ENCODE assay signal across 24 cellular contexts in the genomic region with DNA sequence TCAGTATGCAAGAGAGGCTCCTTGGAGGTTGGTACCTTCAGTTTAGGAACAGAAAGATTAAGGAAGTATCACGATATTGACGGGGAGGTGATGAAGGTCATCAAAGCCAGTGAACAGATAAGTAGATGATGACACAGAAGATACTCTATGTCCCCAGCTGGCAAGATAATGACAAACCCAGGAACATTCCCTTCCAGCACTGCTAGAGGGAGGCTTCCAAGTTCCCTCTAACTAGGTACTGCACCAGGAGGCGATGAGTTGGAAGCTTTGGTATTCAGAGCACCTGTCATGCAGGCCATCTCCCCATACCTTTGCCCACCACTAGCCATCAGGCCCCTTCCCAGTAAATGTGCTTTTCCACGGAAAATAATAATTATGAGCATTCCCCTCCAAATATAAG. TPM values are rescaled to one million over a fixed set of nuclear protein-coding genes. Genes with fewer than 3 reads are reported as not detected.
DNase-seq lines count a peak whose midpoint lies in the region; ATAC-seq and TF ChIP-seq lines count a peak whose summit lies in the region.
"Had no signal": no experiment of that assay in that cellular context is flagged by ENCODE, and none has a peak within 500 bp of the region (broad histone marks: within the 10 kb centered on the region; RNA-seq: fewer than 3 reads in every experiment).

No MANE protein-coding gene starts in this region.

- no peaks in the 10 kb centered on the region for H3K9me3 Mint-ChIP-seq in activated CD4-positive, alpha-beta T cell treated with anti-CD3 and anti-CD28 coated beads, Interleukin-2, amount 10 ng/mL, durations not matched to agents 7 days and 5 days
- no peaks in the 10 kb centered on the region for H3K9me3 Mint-ChIP-seq in CD8-positive, alpha-beta T cell
- no peaks in the 10 kb centered on the region for H3K9me3 Mint-ChIP-seq in activated T-helper 17 cell treated with anti-CD3 and anti-CD28 coated beads, Interleukin-2, amount 50 U/mL, for 72 hours
- H3K9me3 Mint-ChIP-seq: brain had no signal

- no TSS peak for BruUV-seq in PC-9 (replicated peaks; lab: Mats Ljungman, UMichigan)

- no peak for ATAC-seq in CD8-positive, alpha-beta T cell
- no peak for ATAC-seq in activated T-helper 17 cell treated with anti-CD3 and anti-CD28 coated beads, Interleukin-2, amount 50 U/mL, for 72 hours (replicated peaks)
- ATAC-seq in psoas muscle = peak in 3 of 4 donors; percentile 51 to 65 (median 64)
- no peak for ATAC-seq in left lung
- ATAC-seq: A549, gastroesophageal sphincter, lower lobe of right lung had no signal

- H2AFZ ChIP-seq in PC-9 = no peak overlapping the region

- H3K36me3 Mint-ChIP-seq in activated CD4-positive, alpha-beta T cell treated with anti-CD3 and anti-CD28 coated beads, Interleukin-2, amount 10 ng/mL, durations not matched to agents 7 days and 5 days (ENCODE audit: low read depth) = peaks cover 24% of the 10 kb centered on the region
- H3K36me3 Mint-ChIP-seq in CD8-positive, alpha-beta T cell = peaks cover 59% of the 10 kb centered on the region
- peaks cover 42% of the 10 kb centered on the region for H3K36me3 Mint-ChIP-seq in activated T-helper 17 cell treated with anti-CD3 and anti-CD28 coated beads, Interleukin-2, amount 50 U/mL, for 72 hours (ENCODE audit: low read depth)

- no peaks in the 10 kb centered on the region for H3K9me2 ChIP-seq in PC-9 (ENCODE audit: insufficient read depth)

- H3K4me3 ChIP-seq in CD8-positive, alpha-beta T cell (ENCODE audit: low read depth, low read length) = no peak overlapping the region
- no peak overlapping the region for H3K4me3 ChIP-seq in psoas muscle
- H3K4me3 ChIP-seq in PC-9 = no peak overlapping the region
- H3K4me3 ChIP-seq in left lung = no peak overlapping the region
- H3K4me3 ChIP-seq: A549, esophagus squamous epithelium, gastroesophageal sphincter, lower lobe of right lung, spleen had no signal

- intact Hi-C loops in CD8-positive, alpha-beta T cell (cut with DNase I, micrococcal nuclease) = no loop called here
- intact Hi-C loops in psoas muscle (cut with DNase I) (no loop called here), PC-9 (cut with micrococcal nuclease; ENCODE audit: unreplicated experiment) (no loop called here), left lung (cut with DNase I) (no loop called here)

- no peak for TF ChIP-seq CTCF in CD8-positive, alpha-beta T cell (IDR thresholded peaks at IDR 0.05)
- no peak for TF ChIP-seq CTCF in psoas muscle (IDR thresholded peaks at IDR 0.05)
- no peak for TF ChIP-seq CTCF in PC-9 (conservative IDR thresholded peaks at IDR 0.05)
- no peak for TF ChIP-seq CTCF in left lung (IDR thresholded peaks at IDR 0.05)

- POLR2A ChIA-PET in activated CD4-positive, alpha-beta T cell treated with anti-CD3 and anti-CD28 coated beads, Interleukin-2, amount 10 ng/mL, durations not matched to agents 7 days and 5 days (lab: Charles Lee) = interaction anchor here (0.7 kb wide), 1 partner anchor 25 kb away, joined by 3 read pairs; no protein-coding TSS in a partner anchor
- POLR2A ChIA-PET in CD8-positive, alpha-beta T cell (lab: Charles Lee) = interaction anchor here (0.5 kb wide), 1 partner anchor 114 kb away, joined by 4 read pairs; no protein-coding TSS in a partner anchor
- POLR2A ChIA-PET in PC-9 (lab: Charles Lee; ENCODE audit: unreplicated experiment) = no interaction called here

- no peak overlapping the region for H3K27ac ChIP-seq in CD8-positive, alpha-beta T cell (ENCODE audit: low read depth, low read length)
- H3K27ac ChIP-seq in psoas muscle (peak overlapping the region; percentile 54), PC-9 (no peak overlapping the region), left lung (no peak overlapping the region)
- H3K27ac ChIP-seq: A549, gastroesophageal sphincter, spleen had no signal

- H3K4me1 Mint-ChIP-seq in activated CD4-positive, alpha-beta T cell treated with anti-CD3 and anti-CD28 coated beads, Interleukin-2, amount 10 ng/mL, durations not matched to agents 7 days and 5 days = peaks cover 58% of the 10 kb centered on the region
- H3K4me1 Mint-ChIP-seq in CD8-positive, alpha-beta T cell (ENCODE audit: low read depth) = peaks cover 52% of the 10 kb centered on the region
- peaks cover 34% of the 10 kb centered on the region for H3K4me1 Mint-ChIP-seq in activated T-helper 17 cell treated with anti-CD3 and anti-CD28 coated beads, Interleukin-2, amount 50 U/mL, for 72 hours

- peaks cover 2% of the 10 kb centered on the region for H4K20me1 ChIP-seq in PC-9 (ENCODE audit: insufficient read depth)

- H3K27me3 Mint-ChIP-seq in activated CD4-positive, alpha-beta T cell treated with anti-CD3 and anti-CD28 coated beads, Interleukin-2, amount 10 ng/mL, durations not matched to agents 7 days and 5 days = no peaks in the 10 kb centered on the region
- no peaks in the 10 kb centered on the region for H3K27me3 Mint-ChIP-seq in CD8-positive, alpha-beta T cell (ENCODE audit: low read depth)
- H3K27me3 Mint-ChIP-seq in activated T-helper 17 cell treated with anti-CD3 and anti-CD28 coated beads, Interleukin-2, amount 50 U/mL, for 72 hours = no peaks in the 10 kb centered on the region

- no peaks in the 10 kb centered on the region for H3K9me3 ChIP-seq in CD8-positive, alpha-beta T cell (ENCODE audit: low read length)
- H3K9me3 ChIP-seq in psoas muscle (no peaks in the 10 kb centered on the region), PC-9 (ENCODE audit: insufficient read depth, low read depth) (no peaks in the 10 kb centered on the region), left lung (no peaks in the 10 kb centered on the region)
- H3K9me3 ChIP-seq: A549, esophagus squamous epithelium, gastroesophageal sphincter, lower lobe of right lung, spleen had no signal

- H3K4me1 ChIP-seq in CD8-positive, alpha-beta T cell (ENCODE audit: insufficient read depth, low read length) = peaks cover 20% of the 10 kb centered on the region
- peaks cover 42% of the 10 kb centered on the region for H3K4me1 ChIP-seq in psoas muscle
- H3K4me1 ChIP-seq in PC-9 (replicated peaks; ENCODE audit: insufficient read depth) = no peaks in the 10 kb centered on the region
- peaks cover 16 to 44% of the 10 kb centered on the region in 2 donors for H3K4me1 ChIP-seq in left lung
- H3K4me1 ChIP-seq: A549 had no signal

- H3K27me3 ChIP-seq in CD8-positive, alpha-beta T cell (ENCODE audit: insufficient read depth, low read length) = no peaks in the 10 kb centered on the region
- H3K27me3 ChIP-seq in psoas muscle (ENCODE audit: insufficient read depth in 3 of 3, low read length in 2 of 3) = no peaks in the 10 kb centered on the region
- no peaks in the 10 kb centered on the region for H3K27me3 ChIP-seq in PC-9 (ENCODE audit: insufficient read depth, low read depth)
- H3K27me3 ChIP-seq in left lung = no peaks in the 10 kb centered on the region
- H3K27me3 ChIP-seq: esophagus squamous epithelium, gastroesophageal sphincter, spleen had no signal

- H3K4me3 Mint-ChIP-seq in activated CD4-positive, alpha-beta T cell treated with anti-CD3 and anti-CD28 coated beads, Interleukin-2, amount 10 ng/mL, durations not matched to agents 7 days and 5 days = no peak overlapping the region
- H3K4me3 Mint-ChIP-seq in CD8-positive, alpha-beta T cell = no peak overlapping the region
- peak overlapping the region; percentile 76 for H3K4me3 Mint-ChIP-seq in activated T-helper 17 cell treated with anti-CD3 and anti-CD28 coated beads, Interleukin-2, amount 50 U/mL, for 72 hours
- H3K4me3 Mint-ChIP-seq: brain had no signal

- WGBS in psoas muscle, 3 donors = 46 to 65% (median 49%) methylated on average over 4 of the region's 4 CpGs

- CTCF ChIA-PET in activated CD4-positive, alpha-beta T cell treated with anti-CD3 and anti-CD28 coated beads, Interleukin-2, amount 10 ng/mL, durations not matched to agents 7 days and 5 days (lab: Charles Lee) = interaction anchor here (1.0 to 2.6 kb wide), 4 partner anchors 11 to 303 kb away, joined by 3 to 12 read pairs (median 6); no protein-coding TSS in a partner anchor
- CTCF ChIA-PET in CD8-positive, alpha-beta T cell (lab: Charles Lee) = interaction anchor here (0.9 to 1.1 kb wide), 3 partner anchors 10 to 125 kb away, joined by 3 to 4 read pairs (median 3); no protein-coding TSS in a partner anchor
- CTCF ChIA-PET in PC-9 (lab: Charles Lee) = interaction anchor here (0.7 kb wide), 1 partner anchor 199 kb away, joined by 8 read pairs; no protein-coding TSS in a partner anchor

- no peak overlapping the region for H3K4me2 ChIP-seq in PC-9
- H3K4me2 ChIP-seq: A549 had no signal

- peaks cover 14% of the 10 kb centered on the region for H3K36me3 ChIP-seq in CD8-positive, alpha-beta T cell (ENCODE audit: insufficient read depth, low read length)
- peaks cover 11 to 44% of the 10 kb centered on the region in 2 donors for H3K36me3 ChIP-seq in psoas muscle (ENCODE audit: insufficient read depth in 1 of 2, low read depth in 1 of 2)
- H3K36me3 ChIP-seq in PC-9 (ENCODE audit: low read depth) = 0 out of 2 replicates have a peak, but pooled peaks cover 4% of the 10 kb centered on the region
- H3K36me3 ChIP-seq in left lung = peaks cover 0 to 35% of the 10 kb centered on the region in 2 donors

- H3K79me2 ChIP-seq in PC-9 (ENCODE audit: low read depth) = no peaks in the 10 kb centered on the region

- in situ Hi-C loops in G401 (cut with HindIII; ENCODE audit: low sequenced_read_pairs) = no loop called here

- DNase-seq in activated CD4-positive, alpha-beta T cell treated with anti-CD3 and anti-CD28 coated beads, Interleukin-2, amount 10 ng/mL, durations not matched to agents 7 days and 5 days = no peak
- no peak for DNase-seq in activated CD4-positive, alpha-beta T cell treated with anti-CD3 and anti-CD28 coated beads, Interleukin-2, amount 50 U/mL, for 48 hours
- DNase-seq in CD8-positive, alpha-beta T cell = no peak
- DNase-seq in psoas muscle = no peak
- DNase-seq in G401 (ENCODE audit: low spot score) = no peak
- DNase-seq in PC-9 = no peak
- DNase-seq in left lung = no peak
- DNase-seq: activated CD4-positive, alpha-beta T cell treated with anti-CD3 and anti-CD28 coated beads for 48 hours; DMS 273 treated with DMSO at 0.1 percent for 48 hours; effector memory CD4-positive, alpha-beta T cell; esophagus squamous epithelium; hypothalamus; islet precursor cell; lower lobe of right lung; NCI-H1417; NCI-H446; SHP77; spleen; stimulated activated CD4-positive, alpha-beta T cell treated with anti-CD3 and anti-CD28 coated beads, Interleukin-4, amount 100 ng/mL, for 24 hours; trophoblast cell had no signal

- H3F3A ChIP-seq in PC-9 (ENCODE audit: insufficient read depth, low read depth) = no peaks in the 10 kb centered on the region

- H3K27ac Mint-ChIP-seq in activated CD4-positive, alpha-beta T cell treated with anti-CD3 and anti-CD28 coated beads, Interleukin-2, amount 10 ng/mL, durations not matched to agents 7 days and 5 days = peak overlapping the region; percentile 44
- H3K27ac Mint-ChIP-seq in CD8-positive, alpha-beta T cell = peak overlapping the region; percentile 63
- H3K27ac Mint-ChIP-seq in activated T-helper 17 cell treated with anti-CD3 and anti-CD28 coated beads, Interleukin-2, amount 50 U/mL, for 72 hours = peak overlapping the region; percentile 90

RNA-seq across cellular contexts. Expression of gene NBEAL2, which starts 40.8 kb away (rescaled TPM):
- 100 to 1,000 TPM; 194 to 212 TPM for total RNA-seq in activated CD4-positive, alpha-beta T cell treated with anti-CD3 and anti-CD28 coated beads, Interleukin-2, amount 10 ng/mL, durations not matched to agents 7 days and 5 days
- 100 to 1,000 TPM; 187 to 201 TPM for total RNA-seq in CD8-positive, alpha-beta T cell
- total RNA-seq in activated T-helper 17 cell treated with anti-CD3 and anti-CD28 coated beads, Interleukin-2, amount 50 U/mL, for 72 hours = 100 to 1,000 TPM; 140 to 169 TPM
- total RNA-seq in psoas muscle (10 to 100 TPM in 1 of 4 donors, 1 to 10 TPM in 3; 7.3 to 11.2 (median 7.7) TPM), PC-9 (2021) (69.7 and 81.0 TPM in 2 replicates), left lung (100 to 1,000 TPM in 1 of 2 donors, 10 to 100 TPM in 1; 99.6 to 148 TPM)
- 10 to 100 TPM in 1 of 3 donors, 1 to 10 TPM in 2; 5.4 to 13.0 (median 6.4) TPM for polyA plus RNA-seq in psoas muscle
- total RNA-seq in G401 (2014; rRNA removed; shearing (Covaris generic)) = 11.8 and 27.2 TPM in 2 replicates

RNA-seq across cellular contexts. Expression of gene CCDC12, which starts 43.8 kb away (rescaled TPM):
- 10 to 100 TPM; 48.7 to 56.1 TPM for total RNA-seq in activated CD4-positive, alpha-beta T cell treated with anti-CD3 and anti-CD28 coated beads, Interleukin-2, amount 10 ng/mL, durations not matched to agents 7 days and 5 days
- total RNA-seq in CD8-positive, alpha-beta T cell = 100 to 1,000 TPM in 1 of 2 experiments, 10 to 100 TPM in 1; 99.9 to 107 TPM
- 10 to 100 TPM; 46.9 to 59.8 TPM for total RNA-seq in activated T-helper 17 cell treated with anti-CD3 and anti-CD28 coated beads, Interleukin-2, amount 50 U/mL, for 72 hours
- total RNA-seq in psoas muscle = 10 to 100 TPM; 25.1 to 36.4 (median 34.9) TPM
- 10 to 100 TPM; 47.0 to 69.8 (median 55.5) TPM for polyA plus RNA-seq in psoas muscle
- total RNA-seq in G401 (2014; rRNA removed; shearing (Covaris generic)) = 31.0 and 37.7 TPM in 2 replicates
- 39.3 and 43.1 TPM in 2 replicates for total RNA-seq in PC-9 (2021)
- 10 to 100 TPM; 34.7 to 43.7 TPM for total RNA-seq in left lung

Comparison
In these comparisons a context has a peak if more than half of its experiments do, and no peak if none do; other contexts are left out.
1. ATAC-seq: peak in psoas muscle (3 of 4); none in CD8-positive, alpha-beta T cell (single experiment), activated T-helper 17 cell treated with anti-CD3 and anti-CD28 coated beads, Interleukin-2, amount 50 U/mL, for 72 hours (single experiment) and left lung (single experiment).
2. Peak in every context shown above with its lines, with median percentiles within 50 percentile points of each other: H3K27ac Mint-ChIP-seq.